Comparison of ENCODE assay signal across 8 cellular contexts in the genomic region with DNA sequence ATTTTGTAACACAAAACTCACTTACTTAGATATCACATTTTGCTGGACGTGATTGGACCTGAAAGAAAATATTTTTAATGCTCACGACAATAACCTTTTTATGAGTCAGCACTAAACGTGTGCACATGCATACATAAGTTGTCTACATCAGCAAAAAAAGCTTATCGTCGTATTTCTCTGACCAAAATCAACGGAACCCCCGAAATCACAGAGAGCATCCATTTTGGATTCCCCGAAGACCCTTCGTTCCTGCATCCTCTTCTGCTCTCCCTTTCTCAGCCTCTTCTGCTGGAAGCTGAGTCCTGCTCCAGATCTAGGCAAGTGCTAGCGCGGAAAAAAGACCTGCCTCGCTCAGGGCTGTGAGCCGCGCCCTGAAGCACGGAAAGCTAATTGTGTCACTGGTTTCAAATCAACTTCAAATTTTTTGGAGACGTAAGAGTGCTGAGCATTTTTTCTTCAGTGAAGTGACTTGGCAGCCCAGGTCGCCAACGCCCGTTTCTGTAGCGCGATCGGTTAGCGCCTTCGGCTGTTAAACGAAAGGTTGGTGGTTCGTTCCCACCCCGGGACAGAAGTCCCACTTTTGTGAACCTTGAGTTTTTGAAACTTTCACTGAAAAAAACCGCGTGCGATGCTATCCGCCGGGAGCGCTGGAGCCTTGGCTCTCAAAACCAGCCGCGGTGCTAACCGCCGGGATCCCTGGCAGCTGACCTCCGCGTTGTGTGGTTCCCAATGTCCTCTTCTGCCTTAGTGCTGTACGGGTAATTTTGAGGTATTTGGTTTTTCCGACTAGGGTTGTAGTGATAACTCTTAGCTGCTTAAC. TPM values are rescaled to one million over a fixed set of nuclear protein-coding genes. Genes with fewer than 3 reads are reported as not detected.
DNase-seq lines count a peak whose midpoint lies in the region; TF ChIP-seq lines count a peak whose summit lies in the region.
"Not testable (repeated sequence)": the region's sequence is repeated elsewhere in the genome, so short reads cannot be mapped to it uniquely, and the experiment has no call there.

No MANE protein-coding gene starts in this region.

- DNase-seq in G401 (ENCODE audit: low spot score) (peak; percentile 58), HFFc6 (peak; percentile 83), NCI-H524 (lab: John Stamatoyannopoulos, UW) (peak; percentile 42 to 75), cerebellar cortex (ENCODE audit: low spot score) (peak; percentile 70), posterior vena cava (ENCODE audit: low spot score) (peak; percentile 90)
- DNase-seq in activated CD4-positive, alpha-beta T cell treated with anti-CD3 and anti-CD28 coated beads, Interleukin-2, amount 50 U/mL, for 48 hours = peak; percentile 92 to 94

- not testable (repeated sequence) for H3K27ac ChIP-seq in stomach smooth muscle (ENCODE audit: low read length)

- not testable (repeated sequence) for H3K9me3 Mint-ChIP-seq in HFFc6

- not testable (repeated sequence) for TF ChIP-seq CTCF in HFFc6 (IDR thresholded peaks at IDR 0.05)

- in situ Hi-C loops in G401 (cut with HindIII; ENCODE audit: low sequenced_read_pairs) = not testable (repeated sequence)

- intact Hi-C loops in posterior vena cava (cut with DNase I) = not testable (repeated sequence)

- H3K27me3 Mint-ChIP-seq in HFFc6 (ENCODE audit: insufficient read depth) = peaks cover 11% of the 10 kb centered on the region

- H3K27ac Mint-ChIP-seq in HFFc6 = peak overlapping the region; percentile 80

- not testable (repeated sequence) for H3K9me3 ChIP-seq in stomach smooth muscle (ENCODE audit: control insufficient read depth in 2 of 2, low read length in 2 of 2)

- not testable (repeated sequence) for H3K27me3 ChIP-seq in stomach smooth muscle (ENCODE audit: control insufficient read depth in 1 of 2, insufficient read depth in 2 of 2, low read length in 2 of 2)

- not testable (repeated sequence) for H3K9ac ChIP-seq in stomach smooth muscle (ENCODE audit: low read length in 2 of 2)

- peak overlapping the region; percentile 58 for H3K4me3 ChIP-seq in iPS-11a (ENCODE audit: low read depth, low read length)
- H3K4me3 ChIP-seq in stomach smooth muscle (ENCODE audit: low read length in 2 of 2) = peak overlapping the region; percentile 43 to 64

- not testable (repeated sequence) for H3K36me3 ChIP-seq in stomach smooth muscle (ENCODE audit: control insufficient read depth in 2 of 2, insufficient read depth in 2 of 2, low read length in 2 of 2)

- peak overlapping the region; percentile 94 for H3K4me3 Mint-ChIP-seq in HFFc6

- peaks cover 11% of the 10 kb centered on the region for H3K4me1 Mint-ChIP-seq in HFFc6 (ENCODE audit: low read depth)

- H3K36me3 Mint-ChIP-seq in HFFc6 (ENCODE audit: low read depth) = not testable (repeated sequence)

- not testable (repeated sequence) for H3K4me1 ChIP-seq in stomach smooth muscle (ENCODE audit: control insufficient read depth, insufficient read depth, low read length)

RNA-seq across cellular contexts. Expression of a gene that starts 9.6 kb away (rescaled TPM):
- not detected in 2 replicates for total RNA-seq in G401 (2014; rRNA removed; shearing (Covaris generic))
- not detected for total RNA-seq in HFFc6 (2021; fragmentation: NEBNext Ultra II Directional; extraction: Animal tissue kit (Norgen Biotek cat#: 25700))
- total RNA-seq in posterior vena cava = 1 to 10 TPM; 4.5 to 9.3 TPM

RNA-seq across cellular contexts. Expression of a gene that starts 41.6 kb away (rescaled TPM):
- not detected in 2 replicates for total RNA-seq in G401 (2014; rRNA removed; shearing (Covaris generic))
- total RNA-seq in HFFc6 (2021; fragmentation: NEBNext Ultra II Directional; extraction: Animal tissue kit (Norgen Biotek cat#: 25700)) = not detected
- total RNA-seq in posterior vena cava = 10 to 100 TPM in 1 of 2 donors, 1 to 10 TPM in 1; 7.4 to 33.0 TPM
